In genomic region chr15:58062983-58063382, GRCh38 we compare ENCODE assay signal across 15 cellular contexts. TPM values are rescaled to one million over a fixed set of nuclear protein-coding genes. Genes with fewer than 3 reads are reported as not detected.
A peak's percentile ranks its signal among the peaks of the same experiment; 100 is the strongest.
DNase-seq lines count a peak whose midpoint lies in the region; ATAC-seq, FAIRE-seq and TF ChIP-seq lines count a peak whose summit lies in the region.
"Had no signal": no experiment of that assay in that cellular context is flagged by ENCODE, and none has a peak within 500 bp of the region (broad histone marks: within the 10 kb centered on the region; RNA-seq: fewer than 3 reads in every experiment).

No MANE protein-coding gene starts in this region.

- H3K4me1 ChIP-seq in right cardiac atrium (ENCODE audit: control insufficient read depth, insufficient read depth, low read length) (no peaks in the 10 kb centered on the region), K562 (replicated peaks in 1 of 2; ENCODE audit: control insufficient read depth in 2 of 2, insufficient read depth in 2 of 2, low read length in 2 of 2) (peaks cover 17 to 27% of the 10 kb centered on the region in 2 experiments)

- H3K27me3 Mint-ChIP-seq in type B pancreatic cell = peaks cover 72% of the 10 kb centered on the region
- H3K27me3 Mint-ChIP-seq in activated T-helper 17 cell treated with anti-CD3 and anti-CD28 coated beads, Interleukin-2, amount 50 U/mL, for 72 hours = peaks cover 45% of the 10 kb centered on the region

- TF ChIP-seq CTCF in K562 (IDR thresholded peaks at IDR 0.05 in 2 of 3, conservative IDR thresholded peaks at IDR 0.05 in 1 of 3; ENCODE audit: insufficient read depth in 2 of 3, low read depth in 1 of 3, low read length in 3 of 3) = no peak
- no peak for TF ChIP-seq CTCF in type B pancreatic cell (conservative IDR thresholded peaks at IDR 0.05)

- H3K9ac ChIP-seq in K562 (ENCODE audit: insufficient read depth in 1 of 2, low read depth in 2 of 2, low read length in 2 of 2) = peak overlapping the region in 1 of 2 experiments; percentile 88; a peak in 3 of 4 replicates

- no peak overlapping the region for H3K27ac ChIP-seq in right cardiac atrium (ENCODE audit: low read length)
- H3K27ac ChIP-seq in K562 (ENCODE audit: extremely low read depth, low read depth, low read length) = peak overlapping the region; percentile 82; the same call in 2 of the 3 replicates

- H3K4me2 ChIP-seq in K562 (ENCODE audit: insufficient read depth, low read length) = peak overlapping the region; percentile 86
- H3K4me2 ChIP-seq: GM23338 had no signal

- no peak overlapping the region for H2AFZ ChIP-seq in K562 (ENCODE audit: low read depth, low read length)
- H2AFZ ChIP-seq: GM23338 had no signal

- no peaks in the 10 kb centered on the region for H3K9me1 ChIP-seq in K562 (ENCODE audit: control insufficient read depth, insufficient read depth, low read length)

- H3K27ac Mint-ChIP-seq in type B pancreatic cell = no peak overlapping the region
- H3K27ac Mint-ChIP-seq in activated T-helper 17 cell treated with anti-CD3 and anti-CD28 coated beads, Interleukin-2, amount 50 U/mL, for 72 hours = no peak overlapping the region
- H3K27ac Mint-ChIP-seq in activated naive CD4-positive, alpha-beta T cell treated with anti-CD3 and anti-CD28 coated beads, Interleukin-2, amount 50 U/mL, for 72 hours = no peak overlapping the region
- H3K27ac Mint-ChIP-seq: CD14-positive monocyte, GM23338 had no signal

- BruUV-seq in K562 (replicated peaks; lab: Mats Ljungman, UMichigan) = no TSS peak

- no peak for FAIRE-seq in K562 (lab: Jason Lieb, UNC)
- FAIRE-seq: GM12878 had no signal

- H3K36me3 Mint-ChIP-seq in type B pancreatic cell = no peaks in the 10 kb centered on the region
- peaks cover 10% of the 10 kb centered on the region for H3K36me3 Mint-ChIP-seq in activated T-helper 17 cell treated with anti-CD3 and anti-CD28 coated beads, Interleukin-2, amount 50 U/mL, for 72 hours (ENCODE audit: low read depth)
- H3K36me3 Mint-ChIP-seq in activated naive CD4-positive, alpha-beta T cell treated with anti-CD3 and anti-CD28 coated beads, Interleukin-2, amount 50 U/mL, for 72 hours = peaks cover 0 to 20% of the 10 kb centered on the region in 2 donors
- H3K36me3 Mint-ChIP-seq: IgD-negative memory B cell had no signal

- no peak for TF ChIP-seq POLR2A in K562 (conservative IDR thresholded peaks at IDR 0.05)

- H3K9me3 ChIP-seq in right cardiac atrium (ENCODE audit: control insufficient read depth, low read length) = no peaks in the 10 kb centered on the region
- no peaks in the 10 kb centered on the region for H3K9me3 ChIP-seq in K562 (replicated peaks; ENCODE audit: control insufficient read depth, insufficient read depth, low read depth, low read length)

- in situ Hi-C loops in K562 (cut with MboI) = loop anchor here (25.0 kb wide), 2 partner anchors 326 to 501 kb away; no protein-coding TSS in a partner anchor

- WGBS in right cardiac atrium = 75% methylated on average over 4 of the region's 4 CpGs
- WGBS in K562 (ENCODE audit: insufficient coverage, low coverage, missing lambda C conversion rate) = 0% methylated on average over 4 of the region's 4 CpGs

- TF ChIP-seq RAD21 in K562 (CRISPR knock-in tag; conservative IDR thresholded peaks at IDR 0.05 in 1 of 2, IDR thresholded peaks at IDR 0.05 in 1 of 2) = no peak

- no peaks in the 10 kb centered on the region for H4K20me1 ChIP-seq in K562 (replicated peaks; ENCODE audit: control insufficient read depth, insufficient read depth, low read length)

- POLR2A ChIA-PET in K562 (lab: Yijun Ruan, JAX) = no interaction called here

- peak overlapping the region; percentile 81 for H3K4me3 Mint-ChIP-seq in type B pancreatic cell
- no peak overlapping the region for H3K4me3 Mint-ChIP-seq in activated T-helper 17 cell treated with anti-CD3 and anti-CD28 coated beads, Interleukin-2, amount 50 U/mL, for 72 hours
- H3K4me3 Mint-ChIP-seq: GM23338, IgD-negative memory B cell had no signal

- peaks cover 26% of the 10 kb centered on the region; the same call in 1 of the 3 replicates for H3K36me3 ChIP-seq in K562 (ENCODE audit: control insufficient read depth, insufficient read depth, low read length)

- H3K9me3 Mint-ChIP-seq in type B pancreatic cell = no peaks in the 10 kb centered on the region
- H3K9me3 Mint-ChIP-seq in activated T-helper 17 cell treated with anti-CD3 and anti-CD28 coated beads, Interleukin-2, amount 50 U/mL, for 72 hours = peaks cover 4% of the 10 kb centered on the region
- no peaks in the 10 kb centered on the region for H3K9me3 Mint-ChIP-seq in activated naive CD4-positive, alpha-beta T cell treated with anti-CD3 and anti-CD28 coated beads, Interleukin-2, amount 50 U/mL, for 72 hours
- H3K9me3 Mint-ChIP-seq: GM23338, IgD-negative memory B cell had no signal

- H3K27me3 ChIP-seq in right cardiac atrium (ENCODE audit: control insufficient read depth, insufficient read depth) (no peaks in the 10 kb centered on the region), K562 (ENCODE audit: control insufficient read depth in 2 of 2, insufficient read depth in 2 of 2, low read length in 2 of 2) (no peaks in the 10 kb centered on the region)

- CTCF ChIA-PET in K562 (lab: Yijun Ruan, JAX; ENCODE audit: low intra/inter-chr PET ratio) = no interaction called here

- ATAC-seq in right cardiac atrium = no peak
- ATAC-seq in Right ventricle myocardium superior (ENCODE audit: poor library complexity) = no peak
- ATAC-seq in K562 = no peak
- ATAC-seq in activated T-helper 17 cell treated with anti-CD3 and anti-CD28 coated beads, Interleukin-2, amount 50 U/mL, for 72 hours (replicated peaks) = no peak
- ATAC-seq in activated naive CD4-positive, alpha-beta T cell treated with anti-CD3 and anti-CD28 coated beads, Interleukin-2, amount 50 U/mL, for 72 hours = no peak
- ATAC-seq: GM12878, GM23338 had no signal

- no peak for DNase-seq in right cardiac atrium
- DNase-seq in Right ventricle myocardium superior = no peak
- no peak for DNase-seq in K562 (ENCODE audit: extremely low read depth in 1 of 4, low spot score in 3 of 4)
- no peak for DNase-seq in type B pancreatic cell (ENCODE audit: extremely low spot score, unreplicated experiment)
- DNase-seq in GM19240 (ENCODE audit: insufficient read length, low spot score) = no peak
- DNase-seq in activated naive CD4-positive, alpha-beta T cell treated with anti-CD3 and anti-CD28 coated beads, Interleukin-2, amount 50 U/mL, for 72 hours (ENCODE audit: low spot score in 2 of 2) = no peak
- DNase-seq: DMS79, H7 had no signal

- no peak for TF ChIP-seq EP300 in K562 (IDR thresholded peaks at IDR 0.05; ENCODE audit: low read length)

- intact Hi-C loops in right cardiac atrium (cut with DNase I) = loop anchor here in 1 of 4 donors (10.0 kb wide), 1 partner anchor 498 kb away; no protein-coding TSS in a partner anchor
- intact Hi-C loops in Right ventricle myocardium superior (cut with DNase I) = no loop called here
- intact Hi-C loops in K562 (cut with micrococcal nuclease) = loop anchor here (2.0 to 10.0 kb wide), 2 partner anchors 48 to 398 kb away; no protein-coding TSS in a partner anchor

- H3K79me2 ChIP-seq in K562 (ENCODE audit: control insufficient read depth, insufficient read depth, low read length) = peaks cover 82% of the 10 kb centered on the region

- H3K4me1 Mint-ChIP-seq in type B pancreatic cell (ENCODE audit: unreplicated experiment) = peaks cover 13% of the 10 kb centered on the region
- no peaks in the 10 kb centered on the region for H3K4me1 Mint-ChIP-seq in activated T-helper 17 cell treated with anti-CD3 and anti-CD28 coated beads, Interleukin-2, amount 50 U/mL, for 72 hours

- H3K4me3 ChIP-seq in right cardiac atrium (ENCODE audit: low read length) (peak overlapping the region; percentile 37), K562 (peak overlapping the region; percentile 89)
- H3K4me3 ChIP-seq: GM12878, GM23338 had no signal

TF ChIP-seq in K562, 482 proteins besides CTCF, POLR2A, EP300 and RAD21 (continues in another document):
- TF ChIP-seq RBFOX2 (IDR thresholded peaks at IDR 0.05; ENCODE audit: low read depth, low read length) = peak; percentile 18; the same call in 1 of the 2 replicates
- no peak for TF ChIP-seq SMAD3 (CRISPR knock-in tag; conservative IDR thresholded peaks at IDR 0.05)
- 0 out of 2 replicates have a peak, but pooled peaks have one; percentile 47 for TF ChIP-seq SNIP1 (IDR thresholded peaks at IDR 0.05; ENCODE audit: low read depth)

RNA-seq across cellular contexts. Expression of gene ALDH1A2, which starts 2.5 kb away (rescaled TPM):
- total RNA-seq in right cardiac atrium (10 to 100 TPM; 53.2 to 71.0 (median 64.6) TPM), Right ventricle myocardium superior (9.7 TPM), K562 (2014; rRNA removed) (231 and 291 TPM in 2 replicates), K562 (2014; rRNA removed; fragmentation: Illumina TruSeq; extraction: Trizol) (333 and 354 TPM in 2 replicates), K562 (2015; rRNA removed; fragmentation: Illumina TruSeq; extraction: Trizol) (328 and 338 TPM in 2 replicates), K562 (2021) (393 and 398 TPM in 2 replicates), type B pancreatic cell (ENCODE audit: low replicate concordance) (10.4 and 38.3 TPM in 2 replicates)
- polyA plus RNA-seq in right cardiac atrium (14.7 TPM), K562 (2011; rRNA removed) (357 and 368 TPM in 2 replicates), K562 (2014; fragmentation: Illumina TruSeq; extraction: Trizol) (310 and 328 TPM in 2 replicates), K562 (2014; fragmentation: Nextera tagmentation; extraction: Ambion mirVana) (100 to 1,000 TPM; 115 to 185 TPM), K562 (2014; rRNA removed) (347 and 404 TPM in 2 replicates)
- total RNA-seq in K562 (2011; cell fraction: chromatin; rRNA removed; ENCODE audit: low replicate concordance) = 198 and 216 TPM in 2 replicates
- total RNA-seq in K562 (2011; cell fraction: nucleolus; rRNA removed) = 93.6 and 103 TPM in 2 replicates
- 137 and 198 TPM in 2 replicates for total RNA-seq in K562 (2011; cell fraction: nucleoplasm; rRNA removed)
- 230 and 238 TPM in 2 replicates for polyA plus RNA-seq in K562 (2011; cell fraction: cytosol; rRNA removed)
- polyA plus RNA-seq in K562 (2011; cell fraction: nucleus; rRNA removed) = 194 and 196 TPM in 2 replicates
- 303 and 340 TPM in 2 replicates for polyA plus RNA-seq in K562 (2012)
- polyA minus RNA-seq in K562 (2011; rRNA and poly(A)+ RNA removed) = 402 and 407 TPM in 2 replicates
- 228 and 368 TPM in 2 replicates for polyA minus RNA-seq in K562 (2011; cell fraction: cytosol; rRNA and poly(A)+ RNA removed)
- 133 and 189 TPM in 2 replicates for polyA minus RNA-seq in K562 (2011; cell fraction: nucleus; rRNA and poly(A)+ RNA removed)
- 1 to 10 TPM in 1 of 2 donors, not detected in 1; 1.1 TPM for total RNA-seq in activated T-helper 17 cell treated with anti-CD3 and anti-CD28 coated beads, Interleukin-2, amount 50 U/mL, for 72 hours
- not detected for total RNA-seq in activated naive CD4-positive, alpha-beta T cell treated with anti-CD3 and anti-CD28 coated beads, Interleukin-2, amount 50 U/mL, for 72 hours
- total RNA-seq: G401, HT1080 had no signal
- polyA plus RNA-seq: GM23338, IgD-negative memory B cell had no signal
